ENCODE assay signal across 1 cellular context in the genomic region with DNA sequence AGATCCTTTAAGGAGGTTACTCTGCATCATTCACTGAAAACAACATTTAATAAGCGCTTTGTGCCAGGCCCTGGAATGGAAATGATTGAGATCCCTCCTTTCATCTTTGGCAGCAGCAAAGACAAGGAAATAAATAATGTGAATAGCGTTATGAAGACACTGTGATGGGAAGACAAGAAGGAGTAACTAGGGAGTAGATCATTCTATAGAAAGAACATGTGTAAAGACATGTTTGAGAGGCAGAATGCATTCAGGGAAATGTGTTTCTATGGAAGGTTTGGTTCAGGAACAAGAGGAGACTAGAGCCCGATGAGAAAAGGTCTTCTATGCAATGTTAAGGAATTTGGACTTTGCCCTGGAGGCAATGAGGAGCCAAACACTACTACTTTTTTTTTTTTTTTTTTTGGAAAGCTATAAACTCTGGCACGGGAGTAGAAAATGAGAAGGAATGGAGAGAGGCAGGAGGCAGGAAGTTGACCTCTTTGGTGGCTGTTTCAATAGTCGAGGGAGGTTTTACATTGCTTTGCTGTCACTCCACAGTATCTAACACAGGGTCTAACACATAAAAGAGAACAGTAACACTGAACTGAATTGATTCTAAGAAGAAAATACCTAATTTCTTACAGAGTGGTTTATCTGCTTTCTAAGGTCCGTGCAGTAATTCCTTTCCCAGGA.
TF ChIP-seq lines count a peak whose summit lies in the region.

No MANE protein-coding gene starts in this region.

TF ChIP-seq in HepG2, 621 proteins besides CTCF, POLR2A, EP300 and RAD21 (continued from another document and continues in another):
- 0 out of 2 replicates have a peak, but pooled peaks have one; percentile 52 for TF ChIP-seq MEIS1 (CRISPR knock-in tag; IDR thresholded peaks at IDR 0.05; ENCODE audit: borderline replicate concordance)
- TF ChIP-seq PRDM10 (CRISPR knock-in tag; IDR thresholded peaks at IDR 0.05; ENCODE audit: low read depth): peak; percentile 45; the same call in 1 of the 2 replicates
- peak; percentile 60; the same call in 1 of the 2 replicates for TF ChIP-seq YEATS2 (CRISPR knock-in tag; IDR thresholded peaks at IDR 0.05; ENCODE audit: borderline replicate concordance)
- TF ChIP-seq NFRKB (IDR thresholded peaks at IDR 0.05): no peak
- peak; percentile 73; the same call in 1 of the 2 replicates for TF ChIP-seq PHF21A (CRISPR knock-in tag; IDR thresholded peaks at IDR 0.05)
- TF ChIP-seq ZNF121 (CRISPR knock-in tag; IDR thresholded peaks at IDR 0.05): no peak
- TF ChIP-seq CREB1 (IDR thresholded peaks at IDR 0.05): no peak
- TF ChIP-seq CREB1 (CRISPR knock-in tag; IDR thresholded peaks at IDR 0.05): peak; percentile 78
- TF ChIP-seq HBP1 (CRISPR knock-in tag; IDR thresholded peaks at IDR 0.05; ENCODE audit: low read depth): 0 out of 2 replicates have a peak, but pooled peaks have one; percentile 34
- peak; percentile 54; the same call in 1 of the 2 replicates for TF ChIP-seq HMG20A (CRISPR knock-in tag; IDR thresholded peaks at IDR 0.05; ENCODE audit: borderline replicate concordance)
- TF ChIP-seq IKZF4 (CRISPR knock-in tag; IDR thresholded peaks at IDR 0.05; ENCODE audit: borderline replicate concordance, low read depth, not compliant biosample characterization): no peak
- TF ChIP-seq, protein P1, sequence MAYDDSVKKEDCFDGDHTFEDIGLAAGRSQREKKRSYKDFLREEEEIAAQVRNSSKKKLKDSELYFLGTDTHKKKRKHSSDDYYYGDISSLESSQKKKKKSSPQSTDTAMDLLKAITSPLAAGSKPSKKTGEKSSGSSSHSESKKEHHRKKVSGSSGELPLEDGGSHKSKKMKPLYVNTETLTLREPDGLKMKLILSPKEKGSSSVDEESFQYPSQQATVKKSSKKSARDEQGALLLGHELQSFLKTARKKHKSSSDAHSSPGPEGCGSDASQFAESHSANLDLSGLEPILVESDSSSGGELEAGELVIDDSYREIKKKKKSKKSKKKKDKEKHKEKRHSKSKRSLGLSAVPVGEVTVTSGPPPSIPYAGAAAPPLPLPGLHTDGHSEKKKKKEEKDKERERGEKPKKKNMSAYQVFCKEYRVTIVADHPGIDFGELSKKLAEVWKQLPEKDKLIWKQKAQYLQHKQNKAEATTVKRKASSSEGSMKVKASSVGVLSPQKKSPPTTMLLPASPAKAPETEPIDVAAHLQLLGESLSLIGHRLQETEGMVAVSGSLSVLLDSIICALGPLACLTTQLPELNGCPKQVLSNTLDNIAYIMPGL (CRISPR knock-in tag; IDR thresholded peaks at IDR 0.05; ENCODE audit: borderline replicate concordance in 1 of 2, low read depth in 1 of 2): peak in 1 of 2 experiments; percentile 39; a peak in 1 of 4 replicates
- TF ChIP-seq ZNF792 (CRISPR knock-in tag; IDR thresholded peaks at IDR 0.05): 0 out of 2 replicates have a peak, but pooled peaks have one; percentile 63
- peak; percentile 55; the same call in 1 of the 2 replicates for TF ChIP-seq FOXK1 (CRISPR knock-in tag; IDR thresholded peaks at IDR 0.05; ENCODE audit: borderline replicate concordance, low read depth)
- TF ChIP-seq ZFP1 (CRISPR knock-in tag; IDR thresholded peaks at IDR 0.05): peak; percentile 84
- TF ChIP-seq ZNF24 (IDR thresholded peaks at IDR 0.05): no peak
- peak; percentile 40 for TF ChIP-seq ONECUT2 (CRISPR knock-in tag; IDR thresholded peaks at IDR 0.05)
- TF ChIP-seq KDM6A (CRISPR knock-in tag; IDR thresholded peaks at IDR 0.05; ENCODE audit: low read depth): peak; percentile 74
- peak; percentile 29; the same call in 1 of the 2 replicates for TF ChIP-seq HOXA3 (CRISPR knock-in tag; IDR thresholded peaks at IDR 0.05)
- TF ChIP-seq MZF1 (CRISPR knock-in tag; IDR thresholded peaks at IDR 0.05; ENCODE audit: borderline replicate concordance): no peak
- peak; percentile 83 for TF ChIP-seq POLR2AphosphoS5 (IDR thresholded peaks at IDR 0.05; ENCODE audit: low read depth, low read length)
- TF ChIP-seq, protein P2, sequence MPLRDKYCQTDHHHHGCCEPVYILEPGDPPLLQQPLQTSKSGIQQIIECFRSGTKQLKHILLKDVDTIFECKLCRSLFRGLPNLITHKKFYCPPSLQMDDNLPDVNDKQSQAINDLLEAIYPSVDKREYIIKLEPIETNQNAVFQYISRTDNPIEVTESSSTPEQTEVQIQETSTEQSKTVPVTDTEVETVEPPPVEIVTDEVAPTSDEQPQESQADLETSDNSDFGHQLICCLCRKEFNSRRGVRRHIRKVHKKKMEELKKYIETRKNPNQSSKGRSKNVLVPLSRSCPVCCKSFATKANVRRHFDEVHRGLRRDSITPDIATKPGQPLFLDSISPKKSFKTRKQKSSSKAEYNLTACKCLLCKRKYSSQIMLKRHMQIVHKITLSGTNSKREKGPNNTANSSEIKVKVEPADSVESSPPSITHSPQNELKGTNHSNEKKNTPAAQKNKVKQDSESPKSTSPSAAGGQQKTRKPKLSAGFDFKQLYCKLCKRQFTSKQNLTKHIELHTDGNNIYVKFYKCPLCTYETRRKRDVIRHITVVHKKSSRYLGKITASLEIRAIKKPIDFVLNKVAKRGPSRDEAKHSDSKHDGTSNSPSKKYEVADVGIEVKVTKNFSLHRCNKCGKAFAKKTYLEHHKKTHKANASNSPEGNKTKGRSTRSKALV (CRISPR knock-in tag; IDR thresholded peaks at IDR 0.05): peak; percentile 64; the same call in 1 of the 2 replicates
- TF ChIP-seq PRMT3 (CRISPR knock-in tag; IDR thresholded peaks at IDR 0.05; ENCODE audit: borderline replicate concordance, low read depth): no peak
- TF ChIP-seq ARID5B (CRISPR knock-in tag; IDR thresholded peaks at IDR 0.05): peak; percentile 83
- TF ChIP-seq GATAD2A (CRISPR knock-in tag; IDR thresholded peaks at IDR 0.05): peak; percentile 82
- TF ChIP-seq ELF3 (CRISPR knock-in tag; IDR thresholded peaks at IDR 0.05): peak; percentile 67
- peak; percentile 93 for TF ChIP-seq HNF4A (CRISPR knock-in tag; IDR thresholded peaks at IDR 0.05)
- TF ChIP-seq ZBTB39 (CRISPR knock-in tag; IDR thresholded peaks at IDR 0.05): no peak
- peak; percentile 96 for TF ChIP-seq HNF4G (IDR thresholded peaks at IDR 0.05; ENCODE audit: borderline replicate concordance, low read depth, low read length)
- peak; percentile 90; the same call in 1 of the 2 replicates for TF ChIP-seq HNF4G (CRISPR knock-in tag; IDR thresholded peaks at IDR 0.05; ENCODE audit: borderline replicate concordance, low read depth)
- TF ChIP-seq IRF2 (CRISPR knock-in tag; IDR thresholded peaks at IDR 0.05): peak; percentile 47; the same call in 1 of the 2 replicates
- 0 out of 2 replicates have a peak, but pooled peaks have one; percentile 55 for TF ChIP-seq DMAP1 (CRISPR knock-in tag; IDR thresholded peaks at IDR 0.05)
- peak; percentile 82 for TF ChIP-seq NCOA2 (CRISPR knock-in tag; IDR thresholded peaks at IDR 0.05)
- peak; percentile 17; the same call in 1 of the 2 replicates for TF ChIP-seq ZBTB34 (CRISPR knock-in tag; IDR thresholded peaks at IDR 0.05)
- no peak for TF ChIP-seq SSRP1 (CRISPR knock-in tag; IDR thresholded peaks at IDR 0.05)
- TF ChIP-seq ZNF33B (CRISPR knock-in tag; IDR thresholded peaks at IDR 0.05): no peak
- TF ChIP-seq, protein P3, sequence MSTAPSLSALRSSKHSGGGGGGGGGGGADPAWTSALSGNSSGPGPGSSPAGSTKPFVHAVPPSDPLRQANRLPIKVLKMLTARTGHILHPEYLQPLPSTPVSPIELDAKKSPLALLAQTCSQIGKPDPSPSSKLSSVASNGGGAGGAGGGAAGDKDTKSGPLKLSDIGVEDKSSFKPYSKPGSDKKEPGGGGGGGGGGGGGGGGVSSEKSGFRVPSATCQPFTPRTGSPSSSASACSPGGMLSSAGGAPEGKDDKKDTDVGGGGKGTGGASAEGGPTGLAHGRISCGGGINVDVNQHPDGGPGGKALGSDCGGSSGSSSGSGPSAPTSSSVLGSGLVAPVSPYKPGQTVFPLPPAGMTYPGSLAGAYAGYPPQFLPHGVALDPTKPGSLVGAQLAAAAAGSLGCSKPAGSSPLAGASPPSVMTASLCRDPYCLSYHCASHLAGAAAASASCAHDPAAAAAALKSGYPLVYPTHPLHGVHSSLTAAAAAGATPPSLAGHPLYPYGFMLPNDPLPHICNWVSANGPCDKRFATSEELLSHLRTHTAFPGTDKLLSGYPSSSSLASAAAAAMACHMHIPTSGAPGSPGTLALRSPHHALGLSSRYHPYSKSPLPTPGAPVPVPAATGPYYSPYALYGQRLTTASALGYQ (CRISPR knock-in tag; IDR thresholded peaks at IDR 0.05): peak; percentile 70; the same call in 1 of the 2 replicates
- peak; percentile 71 for TF ChIP-seq HMG20B (CRISPR knock-in tag; conservative IDR thresholded peaks at IDR 0.05)
